14 cellular contexts compared by ENCODE assay signal in the genomic region with DNA sequence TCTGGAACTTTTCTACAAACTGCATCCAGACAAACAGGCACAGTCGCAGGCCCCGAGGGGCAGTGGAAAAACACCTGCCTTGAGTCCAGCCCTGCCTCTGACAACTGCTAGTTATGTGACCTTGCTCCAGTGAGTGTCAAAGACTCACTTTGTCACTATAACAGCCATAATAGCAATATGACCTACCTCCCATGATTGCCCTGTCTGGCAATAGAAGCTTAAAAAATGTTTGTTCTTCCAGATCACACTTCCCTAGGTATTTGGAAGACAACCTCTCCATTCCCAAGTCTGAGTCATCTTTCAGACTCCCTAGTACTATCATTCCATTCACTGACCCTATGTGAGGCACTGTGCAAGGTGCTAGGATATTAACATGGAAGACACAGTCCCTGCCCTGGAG.
DNase-seq lines count a peak whose midpoint lies in the region; ATAC-seq, FAIRE-seq and TF ChIP-seq lines count a peak whose summit lies in the region.
"Had no signal": no experiment of that assay in that cellular context is flagged by ENCODE, and none has a peak within 500 bp of the region (broad histone marks: within the 10 kb centered on the region; RNA-seq: fewer than 3 reads in every experiment).

No MANE protein-coding gene starts in this region.

- no peak for DNase-seq in GM12892 (ENCODE audit: insufficient read length)
- DNase-seq in chondrocyte (ENCODE audit: low spot score) = no peak
- peak; percentile 84 for DNase-seq in kidney tubule cell (ENCODE audit: low spot score)
- DNase-seq in smooth muscle cell (lab: John Stamatoyannopoulos, UW; ENCODE audit: unreplicated experiment) = no peak
- DNase-seq in Kasumi-1 (lab: John Stamatoyannopoulos, UW) = no peak
- no peak for DNase-seq in H9
- no peak for DNase-seq in activated T-cell treated with anti-CD3 and anti-CD28 coated beads, Interleukin-2, amount 50 U/mL, for 1 hour
- DNase-seq: activated naive CD8-positive, alpha-beta T cell treated with anti-CD3 and anti-CD28 coated beads, Interleukin-2, amount 10 ng/mL, durations not matched to agents 7 days and 5 days; BE2C; effector CD4-positive, alpha-beta T cell; hippocampal formation; midbrain had no signal

- H3K23ac ChIP-seq in H9 (ENCODE audit: insufficient read length, low read depth, low read length) = no peak overlapping the region

- H2BK20ac ChIP-seq in H9 (ENCODE audit: low read depth, low read length, poor library complexity, severe bottlenecking) = no peak overlapping the region

- TF ChIP-seq CTCF in chondrocyte (IDR thresholded peaks at IDR 0.05) (no peak), smooth muscle cell (IDR thresholded peaks at IDR 0.05; ENCODE audit: borderline replicate concordance, insufficient read depth, poor library complexity, severe bottlenecking) (no peak), H9 (conservative IDR thresholded peaks at IDR 0.05) (no peak)

- peaks cover 33% of the 10 kb centered on the region for H3K4me1 Mint-ChIP-seq in chondrocyte (ENCODE audit: low read depth)
- H3K4me1 Mint-ChIP-seq in H9 = no peaks in the 10 kb centered on the region
- H3K4me1 Mint-ChIP-seq: activated naive CD8-positive, alpha-beta T cell treated with anti-CD3 and anti-CD28 coated beads, Interleukin-2, amount 10 ng/mL, durations not matched to agents 7 days and 5 days had no signal

- 86% methylated on average over 2 of the region's 2 CpGs for WGBS in smooth muscle cell (ENCODE audit: low lambda C conversion rate)
- no CpG with 5 or more reads among the region's 2 CpGs for WGBS in H9 (ENCODE audit: extremely low coverage, insufficient read length, low lambda C conversion rate)

- H3K27me3 Mint-ChIP-seq in chondrocyte (ENCODE audit: low read depth) = no peaks in the 10 kb centered on the region
- no peaks in the 10 kb centered on the region for H3K27me3 Mint-ChIP-seq in H9 (ENCODE audit: low read depth)

- H2AFZ ChIP-seq in smooth muscle cell (ENCODE audit: low read depth) (no peak overlapping the region), H9 (ENCODE audit: low read length) (no peak overlapping the region)

- no peak overlapping the region for H4K8ac ChIP-seq in H9 (replicated peaks; ENCODE audit: insufficient read length, low read depth, low read length)

- H3K9me3 ChIP-seq in smooth muscle cell (replicated peaks; ENCODE audit: low read depth) (no peaks in the 10 kb centered on the region), H9 (ENCODE audit: control insufficient read depth, low read depth, low read length) (no peaks in the 10 kb centered on the region)
- H3K9me3 ChIP-seq: BE2C had no signal

- H3K9ac ChIP-seq in smooth muscle cell (ENCODE audit: low read depth) = no peak overlapping the region
- H3K9ac ChIP-seq in H9 (ENCODE audit: extremely low read depth, insufficient read length, low read length) = no peak overlapping the region

- no peak for ATAC-seq in HG02588 (IDR thresholded peaks at IDR 0.05; ENCODE audit: unreplicated experiment)
- ATAC-seq: sciatic nerve had no signal

- H3K9me3 Mint-ChIP-seq in chondrocyte (ENCODE audit: low read depth) (peaks cover 2% of the 10 kb centered on the region), H9 (0 out of 5 replicates have a peak, but pooled peaks cover 0 to 2% of the 10 kb centered on the region in 2 experiments)

- no peak overlapping the region for H3K14ac ChIP-seq in H9 (ENCODE audit: insufficient read depth, low read length)

- H3K27ac ChIP-seq in smooth muscle cell (ENCODE audit: low read depth) = peak overlapping the region; percentile 63
- no peak overlapping the region for H3K27ac ChIP-seq in H9 (ENCODE audit: insufficient read length, low read depth, low read length)

- no peak overlapping the region for H2BK5ac ChIP-seq in H9 (ENCODE audit: insufficient read length, low read length)

- H3K27me3 ChIP-seq in smooth muscle cell (ENCODE audit: low read depth) (no peaks in the 10 kb centered on the region), H9 (ENCODE audit: insufficient read depth, low read length) (no peaks in the 10 kb centered on the region)
- H3K27me3 ChIP-seq: BE2C had no signal

- no peaks in the 10 kb centered on the region for H3K36me3 ChIP-seq in smooth muscle cell (ENCODE audit: low read depth)
- H3K36me3 ChIP-seq: BE2C had no signal

- no peak overlapping the region for H3K4ac ChIP-seq in H9 (ENCODE audit: low read depth, low read length)

- H3T11ph ChIP-seq in H9 (ENCODE audit: low read length) = no peak overlapping the region

- no peak overlapping the region for H3K56ac ChIP-seq in H9 (ENCODE audit: insufficient read length, low read depth, low read length)

- H2AK5ac ChIP-seq in H9 (ENCODE audit: insufficient read length, low read length) = no peak overlapping the region

- H3K79me2 ChIP-seq in smooth muscle cell (ENCODE audit: low read depth) (peaks cover 98% of the 10 kb centered on the region), H9 (ENCODE audit: insufficient read depth, low read length) (no peaks in the 10 kb centered on the region)

- H3K79me1 ChIP-seq in H9 (ENCODE audit: insufficient read depth, low read depth, low read length, poor library complexity, severe bottlenecking) = no peaks in the 10 kb centered on the region

- peaks cover 36% of the 10 kb centered on the region for H3F3A ChIP-seq in smooth muscle cell (ENCODE audit: low read depth)

- H4K5ac ChIP-seq in H9 (ENCODE audit: insufficient read length, low read depth, low read length) = no peak overlapping the region

- TF ChIP-seq POLR2A in GM12892 (IDR thresholded peaks at IDR 0.05; ENCODE audit: low read depth, low read length) = no peak

- H3K27ac Mint-ChIP-seq in chondrocyte (ENCODE audit: unreplicated experiment) (peak overlapping the region; percentile 72), H9 (peak overlapping the region in 1 of 3 experiments; percentile 18; a peak in 2 of 7 replicates)
- H3K27ac Mint-ChIP-seq: activated naive CD8-positive, alpha-beta T cell treated with anti-CD3 and anti-CD28 coated beads, Interleukin-2, amount 10 ng/mL, durations not matched to agents 7 days and 5 days had no signal

- H2BK120ac ChIP-seq in H9 (ENCODE audit: low read depth, low read length, poor library complexity, severe bottlenecking) = no peak overlapping the region

- H4K20me1 ChIP-seq in smooth muscle cell (ENCODE audit: low read depth) (peaks cover 100% of the 10 kb centered on the region), H9 (ENCODE audit: control insufficient read depth, insufficient read depth, insufficient read length) (no peaks in the 10 kb centered on the region)

- H3K4me3 ChIP-seq in smooth muscle cell = no peak overlapping the region

- H3K4me3 Mint-ChIP-seq in chondrocyte (ENCODE audit: unreplicated experiment) (no peak overlapping the region), H9 (no peak overlapping the region)
- H3K4me3 Mint-ChIP-seq: activated naive CD8-positive, alpha-beta T cell treated with anti-CD3 and anti-CD28 coated beads, Interleukin-2, amount 10 ng/mL, durations not matched to agents 7 days and 5 days had no signal

- H3K23me2 ChIP-seq in H9 (ENCODE audit: insufficient read length, low read depth, low read length, poor library complexity, severe bottlenecking) = no peaks in the 10 kb centered on the region

- H2BK12ac ChIP-seq in H9 (ENCODE audit: insufficient read length, low read depth, low read length) = no peak overlapping the region

- H3K36me3 Mint-ChIP-seq in chondrocyte (ENCODE audit: low read depth) = peaks cover 2% of the 10 kb centered on the region
- peaks cover 0 to 2% (median 0%) of the 10 kb centered on the region in 3 experiments; a peak in 1 of 7 replicates for H3K36me3 Mint-ChIP-seq in H9 (ENCODE audit: insufficient read depth in 1 of 3, low read depth in 3 of 3)

- H3K4me2 ChIP-seq in smooth muscle cell (no peak overlapping the region), H9 (ENCODE audit: insufficient read depth, insufficient read length, low read length) (no peak overlapping the region)

- H3K4me1 ChIP-seq in smooth muscle cell (ENCODE audit: low read depth) (peaks cover 22% of the 10 kb centered on the region), H9 (ENCODE audit: insufficient read depth, low read length) (no peaks in the 10 kb centered on the region)
- H3K4me1 ChIP-seq: BE2C had no signal

- no peak overlapping the region for H4K91ac ChIP-seq in H9 (ENCODE audit: insufficient read length, low read depth, low read length)

- H2BK15ac ChIP-seq in H9 (ENCODE audit: low read depth, low read length) = no peak overlapping the region

- peak; percentile 33 for FAIRE-seq in GM12892 (lab: Jason Lieb, UNC)

- no peak overlapping the region for H3K18ac ChIP-seq in H9 (ENCODE audit: insufficient read length, low read depth, low read length)
